Comparison of ENCODE assay signal across 8 cellular contexts in genomic region chr13:44231786-44232516, GRCh38.
DNase-seq lines count a peak whose midpoint lies in the region; ATAC-seq and TF ChIP-seq lines count a peak whose summit lies in the region.

No MANE protein-coding gene starts in this region.

- H3K36me3 ChIP-seq in hepatocyte (replicated peaks; ENCODE audit: insufficient read depth, low read depth), result no peaks in the 10 kb centered on the region

- no peak overlapping the region for H2AFZ ChIP-seq in hepatocyte

- H3K4me2 ChIP-seq in hepatocyte, result no peak overlapping the region

- no peaks in the 10 kb centered on the region for H3K79me2 ChIP-seq in hepatocyte

- H3K27me3 Mint-ChIP-seq in natural killer cell treated with Interleukin-12 subunit alpha and Interleukin-12 subunit beta and Interleukin-15 and Interleukin-18, amount 100 ng/mL, for 72 hours, result peaks cover 0 to 3% of the 10 kb centered on the region in 2 donors

- no peaks in the 10 kb centered on the region for H3K9me2 ChIP-seq in hepatocyte (replicated peaks; ENCODE audit: insufficient read depth)

- DNase-seq in NCI-H187 treated with DMSO at 0.1 percent for 48 hours (lab: John Stamatoyannopoulos, UW), result peak; percentile 73
- DNase-seq in NCI-H187 (lab: John Stamatoyannopoulos, UW), result no peak
- peak; percentile 90 for DNase-seq in hepatocyte (ENCODE audit: low spot score)
- peak in 4 of 49 donors; percentile 11 to 45 (median 29) for DNase-seq in substantia nigra (lab: John Stamatoyannopoulos, UW)
- no peak for DNase-seq in HK-2 (ENCODE audit: unreplicated experiment)
- no peak for DNase-seq in cerebellar cortex (ENCODE audit: low spot score)
- DNase-seq in natural killer cell treated with Interleukin-12 subunit alpha and Interleukin-12 subunit beta and Interleukin-15 and Interleukin-18, amount 100 ng/mL, for 72 hours (ENCODE audit: low spot score), result no peak

- H3K9me3 Mint-ChIP-seq in natural killer cell treated with Interleukin-12 subunit alpha and Interleukin-12 subunit beta and Interleukin-15 and Interleukin-18, amount 100 ng/mL, for 72 hours, result no peaks in the 10 kb centered on the region

- no peak for TF ChIP-seq CTCF in hepatocyte (IDR thresholded peaks at IDR 0.05; ENCODE audit: poor library complexity)

- peaks cover 0 to 2% of the 10 kb centered on the region in 2 donors for H3K4me1 Mint-ChIP-seq in natural killer cell treated with Interleukin-12 subunit alpha and Interleukin-12 subunit beta and Interleukin-15 and Interleukin-18, amount 100 ng/mL, for 72 hours (ENCODE audit: low read depth in 2 of 2)

- H3K27me3 ChIP-seq in hepatocyte, result no peaks in the 10 kb centered on the region

- no peaks in the 10 kb centered on the region for H3K9me3 ChIP-seq in hepatocyte (ENCODE audit: low read depth)

- no peak overlapping the region for H3K4me3 Mint-ChIP-seq in natural killer cell treated with Interleukin-12 subunit alpha and Interleukin-12 subunit beta and Interleukin-15 and Interleukin-18, amount 100 ng/mL, for 72 hours

- H3K27ac Mint-ChIP-seq in natural killer cell treated with Interleukin-12 subunit alpha and Interleukin-12 subunit beta and Interleukin-15 and Interleukin-18, amount 100 ng/mL, for 72 hours, result no peak overlapping the region

- H4K20me1 ChIP-seq in hepatocyte (ENCODE audit: insufficient read depth, poor library complexity, severe bottlenecking), result no peaks in the 10 kb centered on the region

- whole genome bisulfite sequencing in hepatocyte (ENCODE audit: low lambda C conversion rate, missing lambda C conversion rate), result 68% methylated on average over 15 of the region's 15 CpGs

- H3K27ac ChIP-seq in hepatocyte (peak overlapping the region; percentile 74), substantia nigra (ENCODE audit: low read depth, low read length, poor library complexity, severe bottlenecking) (peak overlapping the region; percentile 22)

- peak; percentile 67 for ATAC-seq in SK-N-SH treated with all-trans-retinoic acid at 6 μM for 48 hours
- no peak for ATAC-seq in natural killer cell treated with Interleukin-12 subunit alpha and Interleukin-12 subunit beta and Interleukin-15 and Interleukin-18, amount 100 ng/mL, for 72 hours

- no peak overlapping the region for H3K4me3 ChIP-seq in hepatocyte

- H3K36me3 Mint-ChIP-seq in natural killer cell treated with Interleukin-12 subunit alpha and Interleukin-12 subunit beta and Interleukin-15 and Interleukin-18, amount 100 ng/mL, for 72 hours, result no peaks in the 10 kb centered on the region

- H3K4me1 ChIP-seq in hepatocyte (ENCODE audit: insufficient read depth), result peaks cover 26% of the 10 kb centered on the region

TF ChIP-seq in SK-N-SH treated with all-trans-retinoic acid at 6 μM for 48 hours, 23 proteins besides CTCF, POLR2A, EP300 and RAD21:
- TF ChIP-seq CSDC2 (CRISPR knock-in tag; IDR thresholded peaks at IDR 0.05) (no peak), TSHZ2 (CRISPR knock-in tag; IDR thresholded peaks at IDR 0.05) (no peak), ARNTL (CRISPR knock-in tag; IDR thresholded peaks at IDR 0.05; ENCODE audit: borderline replicate concordance, low read depth) (no peak)

Comparison
In these comparisons a context has a peak if more than half of its experiments do, and no peak if none do; other contexts are left out.
1. DNase-seq: peak in NCI-H187 treated with DMSO at 0.1 percent for 48 hours (single experiment) and hepatocyte (single experiment); none in NCI-H187 (0 of 2), HK-2 (single experiment), cerebellar cortex (single experiment) and natural killer cell treated with Interleukin-12 subunit alpha and Interleukin-12 subunit beta and Interleukin-15 and Interleukin-18, amount 100 ng/mL, for 72 hours (single experiment).